In the genomic region with DNA sequence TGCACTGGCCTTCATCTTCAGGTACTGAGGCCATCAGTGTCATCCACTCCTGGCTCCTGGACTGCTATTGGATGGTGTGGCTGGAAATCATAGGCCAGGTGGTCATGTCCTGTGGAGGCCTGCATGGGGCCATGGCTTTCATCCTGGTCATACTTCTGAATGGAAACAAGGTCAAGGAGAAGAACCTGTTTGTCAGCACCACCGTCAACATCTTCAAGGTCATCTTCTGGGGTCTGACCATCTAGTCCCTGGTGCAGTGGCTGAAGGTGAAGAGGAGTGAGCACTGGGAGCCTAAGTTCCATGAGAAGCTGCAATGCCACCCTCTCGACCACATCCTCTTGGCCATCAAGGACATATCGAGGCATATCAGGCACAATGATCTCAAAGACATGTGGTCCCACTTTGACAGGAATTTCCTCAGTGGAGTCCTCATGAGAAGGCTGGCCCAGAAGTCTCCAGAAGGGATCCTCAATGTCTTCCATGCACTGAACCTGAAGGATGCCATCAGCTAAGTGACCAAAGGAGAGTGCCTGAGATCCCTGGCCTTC, we compare ENCODE assay signal across 13 cellular contexts.
DNase-seq lines count a peak whose midpoint lies in the region; ATAC-seq and TF ChIP-seq lines count a peak whose summit lies in the region.
"Had no signal": no experiment of that assay in that cellular context is flagged by ENCODE, and none has a peak within 500 bp of the region (broad histone marks: within the 10 kb centered on the region; RNA-seq: fewer than 3 reads in every experiment).

No MANE protein-coding gene starts in this region.

- H3K36me3 Mint-ChIP-seq in natural killer cell, result no peaks in the 10 kb centered on the region
- H3K36me3 Mint-ChIP-seq in natural killer cell treated with Interleukin-12 subunit alpha and Interleukin-12 subunit beta and Interleukin-15 and Interleukin-18, amount 100 ng/mL, for 72 hours, result no peaks in the 10 kb centered on the region

- H3K27me3 ChIP-seq in lung (ENCODE audit: control insufficient read depth, insufficient read depth) (no peaks in the 10 kb centered on the region), testis (no peaks in the 10 kb centered on the region)

- H3K9me3 ChIP-seq in lung (ENCODE audit: control insufficient read depth in 2 of 2, insufficient read depth in 1 of 2, low read length in 1 of 2) (no peaks in the 10 kb centered on the region), testis (no peaks in the 10 kb centered on the region), mucosa of descending colon (no peaks in the 10 kb centered on the region)

- DNase-seq in natural killer cell, result peak; percentile 4
- no peak for DNase-seq in natural killer cell treated with Interleukin-12 subunit alpha and Interleukin-12 subunit beta and Interleukin-15 and Interleukin-18, amount 100 ng/mL, for 72 hours (ENCODE audit: low spot score)
- peak; percentile 21 for DNase-seq in lung (ENCODE audit: low spot score)
- peak; percentile 9 for DNase-seq in testis
- no peak for DNase-seq in activated naive CD4-positive, alpha-beta T cell treated with anti-CD3 and anti-CD28 coated beads, Interleukin-2, amount 50 U/mL, for 16 hours
- DNase-seq in retina, result no peak
- no peak for DNase-seq in mucosa of descending colon
- DNase-seq: C1 segment of cervical spinal cord; Calu3; CD4-positive, alpha-beta T cell; DMS 273 treated with DMSO at 0.1 percent for 48 hours had no signal

- H3K4me1 Mint-ChIP-seq in natural killer cell, result peaks cover 2 to 8% of the 10 kb centered on the region in 2 donors
- no peaks in the 10 kb centered on the region for H3K4me1 Mint-ChIP-seq in natural killer cell treated with Interleukin-12 subunit alpha and Interleukin-12 subunit beta and Interleukin-15 and Interleukin-18, amount 100 ng/mL, for 72 hours (ENCODE audit: low read depth in 2 of 2)
- H3K4me1 Mint-ChIP-seq: B cell had no signal

- 87 to 91% methylated on average over 3 of the region's 3 CpGs for WGBS in lung, 2 donors
- WGBS in testis, 2 donors, result 85 to 94% methylated on average over 2 to 3 of the region's 3 CpGs

- intact Hi-C loops in natural killer cell (cut with micrococcal nuclease), result no loop called here
- intact Hi-C loops in testis (cut with DNase I; ENCODE audit: low total_unique reads), result no loop called here
- intact Hi-C loops in mucosa of descending colon (cut with DNase I, micrococcal nuclease), result no loop called here

- no peak for TF ChIP-seq POLR2A in testis (IDR thresholded peaks at IDR 0.05)

- H3K4me1 ChIP-seq in lung (ENCODE audit: control insufficient read depth in 2 of 2, insufficient read depth in 2 of 2, low read length in 2 of 2) (peaks cover 0 to 4% of the 10 kb centered on the region in 2 donors), testis (no peaks in the 10 kb centered on the region), mucosa of descending colon (ENCODE audit: low read depth) (no peaks in the 10 kb centered on the region)

- H3K27ac ChIP-seq in lung (ENCODE audit: low read depth in 1 of 2, low read length in 1 of 2) (peak overlapping the region in 1 of 2 donors; percentile 28), testis (no peak overlapping the region)
- H3K27ac ChIP-seq: HL-60 had no signal

- no peak overlapping the region for H3K27ac Mint-ChIP-seq in natural killer cell
- no peak overlapping the region for H3K27ac Mint-ChIP-seq in natural killer cell treated with Interleukin-12 subunit alpha and Interleukin-12 subunit beta and Interleukin-15 and Interleukin-18, amount 100 ng/mL, for 72 hours
- H3K27ac Mint-ChIP-seq: B cell; CD4-positive, alpha-beta T cell had no signal

- no peak overlapping the region for H3K4me3 ChIP-seq in lung
- H3K4me3 ChIP-seq in testis, result no peak overlapping the region
- no peak overlapping the region for H3K4me3 ChIP-seq in mucosa of descending colon

- H3K4me3 Mint-ChIP-seq in natural killer cell, result no peak overlapping the region
- H3K4me3 Mint-ChIP-seq in natural killer cell treated with Interleukin-12 subunit alpha and Interleukin-12 subunit beta and Interleukin-15 and Interleukin-18, amount 100 ng/mL, for 72 hours, result no peak overlapping the region
- H3K4me3 Mint-ChIP-seq: B cell; CD4-positive, alpha-beta T cell had no signal

- TF ChIP-seq CTCF in natural killer cell (IDR thresholded peaks at IDR 0.05) (no peak), lung (IDR thresholded peaks at IDR 0.05; ENCODE audit: control extremely low read depth, extremely low read depth) (no peak), testis (IDR thresholded peaks at IDR 0.05) (no peak), mucosa of descending colon (IDR thresholded peaks at IDR 0.05) (no peak)

- ATAC-seq in natural killer cell (no peak), lung (ENCODE audit: insufficient read depth, low FRiP score) (no peak), mucosa of descending colon (no peak)
- ATAC-seq in natural killer cell treated with Interleukin-12 subunit alpha and Interleukin-12 subunit beta and Interleukin-15 and Interleukin-18, amount 100 ng/mL, for 72 hours, result no peak

- H3K36me3 ChIP-seq in lung (ENCODE audit: control insufficient read depth in 2 of 2, insufficient read depth in 2 of 2, low read length in 2 of 2) (no peaks in the 10 kb centered on the region), testis (ENCODE audit: low read depth, missing control alignments) (no peaks in the 10 kb centered on the region), mucosa of descending colon (ENCODE audit: low read depth) (no peaks in the 10 kb centered on the region)

- H3K27me3 Mint-ChIP-seq in natural killer cell (ENCODE audit: low read depth in 2 of 2), result peaks cover 10 to 21% of the 10 kb centered on the region in 2 donors
- peaks cover 9 to 19% of the 10 kb centered on the region in 2 donors for H3K27me3 Mint-ChIP-seq in natural killer cell treated with Interleukin-12 subunit alpha and Interleukin-12 subunit beta and Interleukin-15 and Interleukin-18, amount 100 ng/mL, for 72 hours
- H3K27me3 Mint-ChIP-seq: CD4-positive, alpha-beta T cell had no signal

- no peaks in the 10 kb centered on the region for H3K9me3 Mint-ChIP-seq in natural killer cell
- no peaks in the 10 kb centered on the region for H3K9me3 Mint-ChIP-seq in natural killer cell treated with Interleukin-12 subunit alpha and Interleukin-12 subunit beta and Interleukin-15 and Interleukin-18, amount 100 ng/mL, for 72 hours
- H3K9me3 Mint-ChIP-seq: CD4-positive, alpha-beta T cell had no signal

Comparison
In these comparisons a context has a peak if more than half of its experiments do, and no peak if none do; other contexts are left out.
1. DNase-seq: peak in natural killer cell (single experiment), lung (single experiment) and testis (single experiment); none in natural killer cell treated with Interleukin-12 subunit alpha and Interleukin-12 subunit beta and Interleukin-15 and Interleukin-18, amount 100 ng/mL, for 72 hours (single experiment), activated naive CD4-positive, alpha-beta T cell treated with anti-CD3 and anti-CD28 coated beads, Interleukin-2, amount 50 U/mL, for 16 hours (single experiment), retina (single experiment) and mucosa of descending colon (0 of 3).